In genomic region chr3:181855825-181856224, GRCh38 we compare ENCODE assay signal across 16 cellular contexts.
DNase-seq lines count a peak whose midpoint lies in the region; ATAC-seq and TF ChIP-seq lines count a peak whose summit lies in the region.
"Had no signal": no experiment of that assay in that cellular context is flagged by ENCODE, and none has a peak within 500 bp of the region (broad histone marks: within the 10 kb centered on the region; RNA-seq: fewer than 3 reads in every experiment).

No MANE protein-coding gene starts in this region.

- no peak overlapping the region for H2AFZ ChIP-seq in OCI-LY1 (ENCODE audit: low read length)

- no peaks in the 10 kb centered on the region for H3K36me3 Mint-ChIP-seq in activated T-helper 2 cell treated with anti-CD3 and anti-CD28 coated beads, Interferon-gamma antibody, Interleukin-2, Interleukin-4, amounts not matched to agents 10 μg/mL and 5 μg/mL and 100 μg/mL, durations not matched to agents 14 hours and 24 hours and 36 hours (ENCODE audit: low read depth)
- H3K36me3 Mint-ChIP-seq: CD4-positive, CD25-positive, alpha-beta regulatory T cell had no signal

- no peaks in the 10 kb centered on the region for H3K9me3 Mint-ChIP-seq in activated T-helper 2 cell treated with anti-CD3 and anti-CD28 coated beads, Interferon-gamma antibody, Interleukin-2, Interleukin-4, amounts not matched to agents 10 μg/mL and 5 μg/mL and 100 μg/mL, durations not matched to agents 14 hours and 24 hours and 36 hours

- H3F3A ChIP-seq in OCI-LY1 (ENCODE audit: insufficient read depth, low read length), result no peaks in the 10 kb centered on the region

- no peak overlapping the region for H3K4me2 ChIP-seq in OCI-LY1 (ENCODE audit: low read length)
- H3K4me2 ChIP-seq: SK-N-SH had no signal

- peak; percentile 8 for DNase-seq in BE2C
- no peak for DNase-seq in lower lobe of right lung
- DNase-seq in activated T-helper 2 cell treated with anti-CD3 and anti-CD28 coated beads, Interferon-gamma antibody, Interleukin-2, Interleukin-4, amounts not matched to agents 10 μg/mL and 5 μg/mL and 100 μg/mL, durations not matched to agents 14 hours and 24 hours and 36 hours (ENCODE audit: low spot score), result no peak
- DNase-seq in C1 segment of cervical spinal cord (lab: John Stamatoyannopoulos, UW), result no peak
- DNase-seq: CD4-positive, CD25-positive, alpha-beta regulatory T cell; GF-D8; NCI-H1436 treated with DMSO at 0.1 percent for 48 hours; NCI-H2171 treated with DMSO at 0.1 percent for 48 hours; PC-3; SK-N-SH; T-helper 1 cell had no signal

- CTCF ChIA-PET in HEK293 (lab: Yijun Ruan, JAX), result no interaction called here

- no peaks in the 10 kb centered on the region for H3K4me1 Mint-ChIP-seq in activated T-helper 2 cell treated with anti-CD3 and anti-CD28 coated beads, Interferon-gamma antibody, Interleukin-2, Interleukin-4, amounts not matched to agents 10 μg/mL and 5 μg/mL and 100 μg/mL, durations not matched to agents 14 hours and 24 hours and 36 hours (ENCODE audit: low read depth)
- H3K4me1 Mint-ChIP-seq: CD4-positive, CD25-positive, alpha-beta regulatory T cell had no signal

- TF ChIP-seq CTCF in BE2C (IDR thresholded peaks at IDR 0.05; ENCODE audit: low read depth, low read length) (no peak), HEK293 (tag by site-specific recombination; IDR thresholded peaks at IDR 0.05) (no peak), OCI-LY1 (IDR thresholded peaks at IDR 0.05; ENCODE audit: low read length) (no peak), lower lobe of right lung (IDR thresholded peaks at IDR 0.05) (no peak)

- H3K27me3 ChIP-seq in BE2C, result no peaks in the 10 kb centered on the region
- no peaks in the 10 kb centered on the region for H3K27me3 ChIP-seq in OCI-LY1 (ENCODE audit: insufficient read depth, low read length)
- H3K27me3 ChIP-seq in lower lobe of right lung (ENCODE audit: low read depth), result no peaks in the 10 kb centered on the region

- POLR2A ChIA-PET in HEK293 (lab: Yijun Ruan, JAX), result no interaction called here

- no peak overlapping the region for H3K27ac Mint-ChIP-seq in activated T-helper 2 cell treated with anti-CD3 and anti-CD28 coated beads, Interferon-gamma antibody, Interleukin-2, Interleukin-4, amounts not matched to agents 10 μg/mL and 5 μg/mL and 100 μg/mL, durations not matched to agents 14 hours and 24 hours and 36 hours
- H3K27ac Mint-ChIP-seq: CD4-positive, CD25-positive, alpha-beta regulatory T cell had no signal

- H3K9me2 ChIP-seq in OCI-LY1 (ENCODE audit: low read depth, low read length), result no peaks in the 10 kb centered on the region
- H3K9me2 ChIP-seq: SK-N-SH had no signal

- intact Hi-C loops in lower lobe of right lung (cut with DNase I), result no loop called here
- intact Hi-C loops in activated T-helper 2 cell treated with anti-CD3 and anti-CD28 coated beads, Interferon-gamma antibody, Interleukin-2, Interleukin-4, amounts not matched to agents 10 μg/mL and 5 μg/mL and 100 μg/mL, durations not matched to agents 14 hours and 24 hours and 36 hours (cut with micrococcal nuclease), result no loop called here

- no peaks in the 10 kb centered on the region for H3K36me3 ChIP-seq in BE2C
- no peaks in the 10 kb centered on the region for H3K36me3 ChIP-seq in HEK293 (ENCODE audit: control insufficient read depth in 2 of 2, insufficient read depth in 1 of 2, low read length in 2 of 2)
- no peaks in the 10 kb centered on the region for H3K36me3 ChIP-seq in OCI-LY1 (ENCODE audit: insufficient read depth, low read length)
- H3K36me3 ChIP-seq in lower lobe of right lung, result no peaks in the 10 kb centered on the region
- H3K36me3 ChIP-seq: HAP-1 had no signal

- ATAC-seq in lower lobe of right lung, result peak; percentile 82 to 85
- ATAC-seq in HG02970 (IDR thresholded peaks at IDR 0.05; ENCODE audit: low FRiP score, unreplicated experiment), result no peak
- ATAC-seq in GM19397 (IDR thresholded peaks at IDR 0.05; ENCODE audit: unreplicated experiment), result no peak
- ATAC-seq: PC-3 had no signal

- H3K4me1 ChIP-seq in BE2C (peaks cover 5% of the 10 kb centered on the region), HEK293 (ENCODE audit: control insufficient read depth, insufficient read depth, low read length) (0 out of 2 replicates have a peak, but pooled peaks cover 5% of the 10 kb centered on the region), OCI-LY1 (ENCODE audit: insufficient read depth, low read length, severe bottlenecking) (peaks cover 35% of the 10 kb centered on the region), lower lobe of right lung (peaks cover 8% of the 10 kb centered on the region)

- H3K9me3 ChIP-seq in BE2C (no peaks in the 10 kb centered on the region; the same call in 1 of the 2 replicates), HEK293 (ENCODE audit: control insufficient read depth, insufficient read depth, low read depth, low read length) (no peaks in the 10 kb centered on the region), OCI-LY1 (ENCODE audit: low read length) (0 out of 2 replicates have a peak, but pooled peaks cover 4% of the 10 kb centered on the region), lower lobe of right lung (no peaks in the 10 kb centered on the region)
- H3K9me3 ChIP-seq: HAP-1, SK-N-SH had no signal

- H3K27ac ChIP-seq in HEK293 (ENCODE audit: extremely low read depth, low read depth, low read length) (no peak overlapping the region), OCI-LY1 (ENCODE audit: low read depth, low read length, poor library complexity, severe bottlenecking) (peak overlapping the region; percentile 35), lower lobe of right lung (no peak overlapping the region)

- H3K4me3 ChIP-seq in BE2C (ENCODE audit: low read depth, low read length), result no peak overlapping the region
- no peak overlapping the region for H3K4me3 ChIP-seq in HEK293 (ENCODE audit: low read depth, low read length)
- no peak overlapping the region for H3K4me3 ChIP-seq in OCI-LY1 (ENCODE audit: low read depth, low read length, poor library complexity, severe bottlenecking)
- H3K4me3 ChIP-seq in lower lobe of right lung, result no peak overlapping the region
- H3K4me3 ChIP-seq: HAP-1 had no signal

- no peak overlapping the region for H3K4me3 Mint-ChIP-seq in activated T-helper 2 cell treated with anti-CD3 and anti-CD28 coated beads, Interferon-gamma antibody, Interleukin-2, Interleukin-4, amounts not matched to agents 10 μg/mL and 5 μg/mL and 100 μg/mL, durations not matched to agents 14 hours and 24 hours and 36 hours (ENCODE audit: low read depth)
- H3K4me3 Mint-ChIP-seq: CD4-positive, CD25-positive, alpha-beta regulatory T cell had no signal

- no peak overlapping the region for H3K9ac ChIP-seq in OCI-LY1 (ENCODE audit: low read length)
- H3K9ac ChIP-seq: SK-N-SH had no signal

- H3K27me3 Mint-ChIP-seq in activated T-helper 2 cell treated with anti-CD3 and anti-CD28 coated beads, Interferon-gamma antibody, Interleukin-2, Interleukin-4, amounts not matched to agents 10 μg/mL and 5 μg/mL and 100 μg/mL, durations not matched to agents 14 hours and 24 hours and 36 hours (ENCODE audit: low read depth), result no peaks in the 10 kb centered on the region
- H3K27me3 Mint-ChIP-seq: CD4-positive, CD25-positive, alpha-beta regulatory T cell had no signal

- H3K79me2 ChIP-seq in OCI-LY1 (ENCODE audit: insufficient read depth, low read length), result no peaks in the 10 kb centered on the region

- H4K20me1 ChIP-seq in OCI-LY1 (ENCODE audit: insufficient read depth, low read length), result no peaks in the 10 kb centered on the region

TF ChIP-seq in HEK293, 187 proteins besides CTCF, POLR2A, EP300 and RAD21:
- TF ChIP-seq, protein P1, sequence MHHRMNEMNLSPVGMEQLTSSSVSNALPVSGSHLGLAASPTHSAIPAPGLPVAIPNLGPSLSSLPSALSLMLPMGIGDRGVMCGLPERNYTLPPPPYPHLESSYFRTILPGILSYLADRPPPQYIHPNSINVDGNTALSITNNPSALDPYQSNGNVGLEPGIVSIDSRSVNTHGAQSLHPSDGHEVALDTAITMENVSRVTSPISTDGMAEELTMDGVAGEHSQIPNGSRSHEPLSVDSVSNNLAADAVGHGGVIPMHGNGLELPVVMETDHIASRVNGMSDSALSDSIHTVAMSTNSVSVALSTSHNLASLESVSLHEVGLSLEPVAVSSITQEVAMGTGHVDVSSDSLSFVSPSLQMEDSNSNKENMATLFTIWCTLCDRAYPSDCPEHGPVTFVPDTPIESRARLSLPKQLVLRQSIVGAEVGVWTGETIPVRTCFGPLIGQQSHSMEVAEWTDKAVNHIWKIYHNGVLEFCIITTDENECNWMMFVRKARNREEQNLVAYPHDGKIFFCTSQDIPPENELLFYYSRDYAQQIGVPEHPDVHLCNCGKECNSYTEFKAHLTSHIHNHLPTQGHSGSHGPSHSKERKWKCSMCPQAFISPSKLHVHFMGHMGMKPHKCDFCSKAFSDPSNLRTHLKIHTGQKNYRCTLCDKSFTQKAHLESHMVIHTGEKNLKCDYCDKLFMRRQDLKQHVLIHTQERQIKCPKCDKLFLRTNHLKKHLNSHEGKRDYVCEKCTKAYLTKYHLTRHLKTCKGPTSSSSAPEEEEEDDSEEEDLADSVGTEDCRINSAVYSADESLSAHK (tag by site-specific recombination; IDR thresholded peaks at IDR 0.05), result peak; percentile 14; the same call in 1 of the 2 replicates
- TF ChIP-seq ZNF560 (tag by site-specific recombination; IDR thresholded peaks at IDR 0.05; ENCODE audit: borderline replicate concordance) (no peak), ZNF169 (tag by site-specific recombination; IDR thresholded peaks at IDR 0.05) (no peak), ZNF747 (tag by site-specific recombination; IDR thresholded peaks at IDR 0.05) (no peak)

Comparison
In these comparisons a context has a peak if more than half of its experiments do, and no peak if none do; other contexts are left out.
1. ATAC-seq: peak in lower lobe of right lung (2 of 2); none in HG02970 (single experiment) and GM19397 (single experiment).